In genomic region chr17:79821331-79822095, GRCh38 we compare ENCODE assay signal across 23 cellular contexts. TPM values are rescaled to one million over a fixed set of nuclear protein-coding genes. Genes with fewer than 3 reads are reported as not detected.
DNase-seq lines count a peak whose midpoint lies in the region; ATAC-seq, FAIRE-seq and TF ChIP-seq lines count a peak whose summit lies in the region.
"Had no signal": no experiment of that assay in that cellular context is flagged by ENCODE, and none has a peak within 500 bp of the region (broad histone marks: within the 10 kb centered on the region; RNA-seq: fewer than 3 reads in every experiment).

No MANE protein-coding gene starts in this region.

- H3K27me3 Mint-ChIP-seq in activated naive CD4-positive, alpha-beta T cell treated with anti-CD3 and anti-CD28 coated beads, Interleukin-2, amount 50 U/mL, for 24 hours: peaks cover 6% of the 10 kb centered on the region
- peaks cover 98% of the 10 kb centered on the region for H3K27me3 Mint-ChIP-seq in WTC11 (ENCODE audit: low read depth)

- intact Hi-C loops in HCT116 (cut with micrococcal nuclease): no loop called here

- peak overlapping the region; percentile 19 for H4K8ac ChIP-seq in mesenchymal stem cell (ENCODE audit: low read length)

- no peak overlapping the region for H2AK5ac ChIP-seq in mesenchymal stem cell (ENCODE audit: low read length, severe bottlenecking)

- H3K14ac ChIP-seq in mesenchymal stem cell (ENCODE audit: low read length in 2 of 2): no peak overlapping the region

- no peak overlapping the region for H3K4me3 ChIP-seq in HCT116 (replicated peaks in 1 of 2; ENCODE audit: low read depth in 1 of 2, low read length in 2 of 2)
- no peak overlapping the region for H3K4me3 ChIP-seq in mesenchymal stem cell (ENCODE audit: insufficient read depth in 1 of 2, low read depth in 1 of 2, low read length in 2 of 2)
- H3K4me3 ChIP-seq: PC-9 had no signal

- H3K36me3 Mint-ChIP-seq in activated naive CD4-positive, alpha-beta T cell treated with anti-CD3 and anti-CD28 coated beads, Interleukin-2, amount 50 U/mL, for 24 hours: no peaks in the 10 kb centered on the region
- H3K36me3 Mint-ChIP-seq in activated naive CD4-positive, alpha-beta T cell treated with anti-CD3 and anti-CD28 coated beads, Interleukin-2, amount 50 U/mL, for 72 hours: no peaks in the 10 kb centered on the region
- H3K36me3 Mint-ChIP-seq in WTC11: no peaks in the 10 kb centered on the region

- peaks cover 0 to 4% of the 10 kb centered on the region in 2 experiments; a peak in 1 of 4 replicates for H3K4me1 ChIP-seq in HCT116 (ENCODE audit: control insufficient read depth in 1 of 2, insufficient read depth in 2 of 2, low read length in 2 of 2)
- H3K4me1 ChIP-seq in mesenchymal stem cell (ENCODE audit: control insufficient read depth, insufficient read depth, low read depth, low read length): no peaks in the 10 kb centered on the region

- H3K9ac ChIP-seq in HCT116 (ENCODE audit: low read length): no peak overlapping the region
- no peak overlapping the region for H3K9ac ChIP-seq in mesenchymal stem cell (ENCODE audit: low read length)
- H3K9ac ChIP-seq: KMS-11 had no signal

- H3K36me3 ChIP-seq in HCT116 (ENCODE audit: control insufficient read depth in 1 of 2, insufficient read depth in 2 of 2, low read length in 2 of 2) (no peaks in the 10 kb centered on the region), mesenchymal stem cell (ENCODE audit: control insufficient read depth in 1 of 2, insufficient read depth in 2 of 2, low read depth in 1 of 2, low read length in 2 of 2) (no peaks in the 10 kb centered on the region)

- CTCF ChIA-PET in HCT116 (lab: Charles Lee): interaction anchor here (1.1 to 1.5 kb wide), 3 partner anchors 10 to 14 kb away, joined by 3 to 7 read pairs (median 7); no protein-coding TSS in a partner anchor
- CTCF ChIA-PET in WTC11 (lab: Charles Lee): interaction anchor here (0.5 to 20.8 kb wide), 2 partner anchors 11 to 63 kb away, joined by 5 to 464 read pairs; no protein-coding TSS in a partner anchor

- RAD21 ChIA-PET in HCT116 (lab: Charles Lee; ENCODE audit: low non-redundant PET in 1 of 2, low total read pairs in 2 of 2, uncharacterized antibody in 2 of 2, unreplicated experiment in 2 of 2): no interaction called here

- H3K9me3 ChIP-seq in HCT116 (ENCODE audit: control insufficient read depth in 1 of 2, insufficient read depth in 1 of 2, low read depth in 1 of 2, low read length in 2 of 2): no peaks in the 10 kb centered on the region
- no peaks in the 10 kb centered on the region for H3K9me3 ChIP-seq in mesenchymal stem cell (ENCODE audit: control insufficient read depth, low read length)

- H3K4me2 ChIP-seq in HCT116 (ENCODE audit: low read length): no peak overlapping the region
- H3K4me2 ChIP-seq in mesenchymal stem cell (ENCODE audit: low read length, poor library complexity, severe bottlenecking): no peak overlapping the region
- H3K4me2 ChIP-seq: KMS-11, PC-9 had no signal

- no peak overlapping the region for H3K4me3 Mint-ChIP-seq in activated naive CD4-positive, alpha-beta T cell treated with anti-CD3 and anti-CD28 coated beads, Interleukin-2, amount 50 U/mL, for 24 hours
- no peak overlapping the region for H3K4me3 Mint-ChIP-seq in WTC11

- no peak overlapping the region for H2BK15ac ChIP-seq in mesenchymal stem cell (ENCODE audit: low read depth, poor library complexity, severe bottlenecking)

- no peak for ATAC-seq in activated naive CD4-positive, alpha-beta T cell treated with anti-CD3 and anti-CD28 coated beads, Interleukin-2, amount 50 U/mL, for 72 hours
- ATAC-seq in HCT116 (peak; percentile 61), WTC11 (no peak)

- H3K27ac ChIP-seq in HCT116 (ENCODE audit: low read depth, low read length) (no peak overlapping the region), mesenchymal stem cell (ENCODE audit: low read length, poor library complexity, severe bottlenecking) (no peak overlapping the region)
- H3K27ac ChIP-seq: KMS-11, PC-9 had no signal

- no peak overlapping the region for H3K18ac ChIP-seq in mesenchymal stem cell (ENCODE audit: low read depth in 1 of 2, low read length in 2 of 2)

- no peak for FAIRE-seq in H54 (lab: Jason Lieb, UNC)
- FAIRE-seq: GM12892, H1 had no signal

- no TSS peak for BruUV-seq in HCT116 (replicated peaks; lab: Mats Ljungman, UMichigan)

- H2BK12ac ChIP-seq in mesenchymal stem cell (ENCODE audit: low read length in 2 of 2): no peak overlapping the region

- H3K4me1 Mint-ChIP-seq in activated naive CD4-positive, alpha-beta T cell treated with anti-CD3 and anti-CD28 coated beads, Interleukin-2, amount 50 U/mL, for 24 hours: peaks cover 5% of the 10 kb centered on the region
- peaks cover 3% of the 10 kb centered on the region; the same call in 1 of the 2 replicates for H3K4me1 Mint-ChIP-seq in WTC11

- H3K23ac ChIP-seq in mesenchymal stem cell (ENCODE audit: low read length in 2 of 2): no peak overlapping the region

- TF ChIP-seq RAD21 in HCT116 (IDR thresholded peaks at IDR 0.05; ENCODE audit: low read depth): no peak

- H3K27me3 ChIP-seq in HCT116 (ENCODE audit: insufficient read depth, low read length) (no peaks in the 10 kb centered on the region), mesenchymal stem cell (ENCODE audit: control insufficient read depth in 1 of 2, insufficient read depth in 1 of 2, low read length in 2 of 2) (peaks cover 47 to 86% of the 10 kb centered on the region in 2 experiments)

- H3K9me3 Mint-ChIP-seq in activated naive CD4-positive, alpha-beta T cell treated with anti-CD3 and anti-CD28 coated beads, Interleukin-2, amount 50 U/mL, for 24 hours: no peaks in the 10 kb centered on the region
- no peaks in the 10 kb centered on the region for H3K9me3 Mint-ChIP-seq in activated naive CD4-positive, alpha-beta T cell treated with anti-CD3 and anti-CD28 coated beads, Interleukin-2, amount 50 U/mL, for 72 hours
- peaks cover 5% of the 10 kb centered on the region for H3K9me3 Mint-ChIP-seq in WTC11

- H3K27ac Mint-ChIP-seq in activated naive CD4-positive, alpha-beta T cell treated with anti-CD3 and anti-CD28 coated beads, Interleukin-2, amount 50 U/mL, for 24 hours: peak overlapping the region; percentile 68
- H3K27ac Mint-ChIP-seq in activated naive CD4-positive, alpha-beta T cell treated with anti-CD3 and anti-CD28 coated beads, Interleukin-2, amount 50 U/mL, for 72 hours: no peak overlapping the region
- no peak overlapping the region for H3K27ac Mint-ChIP-seq in WTC11

- H2AFZ ChIP-seq in HCT116 (ENCODE audit: low read depth, low read length, poor library complexity, severe bottlenecking): no peak overlapping the region
- no peak overlapping the region for H2AFZ ChIP-seq in mesenchymal stem cell (ENCODE audit: low read depth, low read length)
- H2AFZ ChIP-seq: PC-9 had no signal

- no peak overlapping the region for H3K4ac ChIP-seq in mesenchymal stem cell (ENCODE audit: low read depth in 1 of 2, low read length in 2 of 2)

- H2BK120ac ChIP-seq in mesenchymal stem cell (ENCODE audit: low read depth, low read length): no peak overlapping the region

- no peak for DNase-seq in activated naive CD4-positive, alpha-beta T cell treated with anti-CD3 and anti-CD28 coated beads, Interleukin-2, amount 50 U/mL, for 72 hours (ENCODE audit: low spot score in 2 of 2)
- DNase-seq in HCT116 (ENCODE audit: low read depth, low spot score) (no peak), WTC11 (ENCODE audit: low spot score) (no peak), mesenchymal stem cell (no peak), GM03348 (ENCODE audit: low spot score) (no peak), H54 (ENCODE audit: insufficient read length, low spot score) (no peak)
- no peak for DNase-seq in activated CD8-positive, alpha-beta memory T cell treated with anti-CD3 and anti-CD28 coated beads for 24 hours
- DNase-seq: Calu3, DMS79 treated with DMSO at 0.1 percent for 48 hours, GF-D8, IMR-90, NCI-H1048, NCI-H1417 treated with DMSO at 0.1 percent for 48 hours, NCI-H187 treated with DMSO at 0.1 percent for 48 hours, NCI-H2107, NCI-H446, NCI-H526 treated with DMSO at 0.1 percent for 48 hours, PC-9, SHP77 had no signal

- POLR2A ChIA-PET in HCT116 (lab: Charles Lee) (interaction anchor here (0.7 to 2.0 kb wide), 2 partner anchors 17 to 172 kb away, joined by 3 to 7 read pairs; partner anchors contain the start of gene CBX4), WTC11 (lab: Charles Lee) (no interaction called here)

- H2BK5ac ChIP-seq in mesenchymal stem cell (ENCODE audit: low read depth, low read length, poor library complexity, severe bottlenecking): no peak overlapping the region

- H3K9me2 ChIP-seq in HCT116 (ENCODE audit: insufficient read depth): no peaks in the 10 kb centered on the region

- no peaks in the 10 kb centered on the region for H4K20me1 ChIP-seq in HCT116 (ENCODE audit: insufficient read depth)

- WGBS in mesenchymal stem cell: 85% methylated on average over 11 of the region's 12 CpGs

- H3K79me2 ChIP-seq in HCT116 (ENCODE audit: insufficient read depth, low read length): no peaks in the 10 kb centered on the region

- TF ChIP-seq CTCF in HCT116 (IDR thresholded peaks at IDR 0.05 in 2 of 3, conservative IDR thresholded peaks at IDR 0.05 in 1 of 3; ENCODE audit: borderline replicate concordance in 1 of 3, insufficient read depth in 1 of 3, low read depth in 2 of 3, low read length in 2 of 3) (no peak), WTC11 (IDR thresholded peaks at IDR 0.05) (no peak)

- H4K91ac ChIP-seq in mesenchymal stem cell (ENCODE audit: low read length): no peak overlapping the region

- no peaks in the 10 kb centered on the region for H3K79me1 ChIP-seq in mesenchymal stem cell (replicated peaks; ENCODE audit: low read length, poor library complexity, severe bottlenecking)

- TF ChIP-seq POLR2A in HCT116 (IDR thresholded peaks at IDR 0.05; ENCODE audit: borderline replicate concordance, extremely low read depth, insufficient read depth, insufficient read length) (no peak), H54 (IDR thresholded peaks at IDR 0.05; ENCODE audit: low read depth, low read length) (no peak)

TF ChIP-seq in WTC11, 78 proteins besides CTCF, POLR2A, EP300 and RAD21 (continues in another document):
- no peak for TF ChIP-seq TP53 (CRISPR knock-in tag; IDR thresholded peaks at IDR 0.05)

RNA-seq across cellular contexts. Expression of gene CBX4, which starts 17.7 kb away (rescaled TPM):
- 10 to 100 TPM; 12.7 to 16.8 TPM for total RNA-seq in activated naive CD4-positive, alpha-beta T cell treated with anti-CD3 and anti-CD28 coated beads, Interleukin-2, amount 50 U/mL, for 72 hours
- total RNA-seq in HCT116 (2021; ENCODE audit: unreplicated experiment): 60.9 TPM
- 58.0 and 71.2 TPM in 2 replicates for polyA plus RNA-seq in HCT116 (2012)
- total RNA-seq in WTC11 (2021): 3.2 to 3.9 TPM (median 3.3 TPM) in 3 replicates
- 21.6 TPM for polyA plus RNA-seq in mesenchymal stem cell (2013, experiment 1 of 2)
- polyA plus RNA-seq in mesenchymal stem cell (2013, experiment 2 of 2): 21.8 TPM

RNA-seq across cellular contexts. Expression of gene CBX8, which starts 24.6 kb away (rescaled TPM):
- 1 to 10 TPM; 1.5 to 5.6 TPM for total RNA-seq in activated naive CD4-positive, alpha-beta T cell treated with anti-CD3 and anti-CD28 coated beads, Interleukin-2, amount 50 U/mL, for 72 hours
- total RNA-seq in HCT116 (2021; ENCODE audit: unreplicated experiment): 29.0 TPM
- polyA plus RNA-seq in HCT116 (2012): 17.3 and 18.1 TPM in 2 replicates
- total RNA-seq in WTC11 (2021): 1.8 to 2.1 TPM (median 2.0 TPM) in 3 replicates
- polyA plus RNA-seq in mesenchymal stem cell (2013, experiment 1 of 2): 2.9 TPM
- 2.8 TPM for polyA plus RNA-seq in mesenchymal stem cell (2013, experiment 2 of 2)

RNA-seq across cellular contexts. Expression of gene CBX2, which starts 43.6 kb away (rescaled TPM):
- 1 to 10 TPM; 2.8 to 3.3 TPM for total RNA-seq in activated naive CD4-positive, alpha-beta T cell treated with anti-CD3 and anti-CD28 coated beads, Interleukin-2, amount 50 U/mL, for 72 hours
- total RNA-seq in HCT116 (2021; ENCODE audit: unreplicated experiment): 28.3 TPM
- 8.8 and 9.6 TPM in 2 replicates for polyA plus RNA-seq in HCT116 (2012)
- 78.1 to 85.5 TPM (median 78.7 TPM) in 3 replicates for total RNA-seq in WTC11 (2021)
- 2.2 TPM for polyA plus RNA-seq in mesenchymal stem cell (2013, experiment 1 of 2)
- 1.9 TPM for polyA plus RNA-seq in mesenchymal stem cell (2013, experiment 2 of 2)
